ENCODE assay signal across 9 cellular contexts in genomic region chr17:2266045-2266864, GRCh38. TPM values are rescaled to one million over a fixed set of nuclear protein-coding genes. Genes with fewer than 3 reads are reported as not detected.
A peak's percentile ranks its signal among the peaks of the same experiment; 100 is the strongest.
DNase-seq lines count a peak whose midpoint lies in the region; ATAC-seq, FAIRE-seq and TF ChIP-seq lines count a peak whose summit lies in the region.
"Had no signal": no experiment of that assay in that cellular context is flagged by ENCODE, and none has a peak within 500 bp of the region (broad histone marks: within the 10 kb centered on the region; RNA-seq: fewer than 3 reads in every experiment).

No MANE protein-coding gene starts in this region.

- no peak for DNase-seq in cardiac muscle cell (ENCODE audit: low read depth in 1 of 2, low spot score in 1 of 2)
- DNase-seq in left ventricle myocardium inferior = no peak
- peak; percentile 62 for DNase-seq in KG1 (lab: John Stamatoyannopoulos, UW)
- DNase-seq in activated T-cell treated with anti-CD3 and anti-CD28 coated beads, Interleukin-2, amount 50 U/mL, for 72 hours = peak; percentile 88 to 91
- peak; percentile 72 for DNase-seq in small intestine
- no peak for DNase-seq in GM03348 (ENCODE audit: low spot score)
- no peak for DNase-seq in islet precursor cell
- DNase-seq in NCI-H1417 treated with DMSO at 0.1 percent for 48 hours (lab: John Stamatoyannopoulos, UW) = no peak

- H3K4me1 ChIP-seq in cardiac muscle cell (ENCODE audit: low read depth) (peaks cover 27% of the 10 kb centered on the region), left ventricle myocardium inferior (peaks cover 29% of the 10 kb centered on the region), small intestine (ENCODE audit: control insufficient read depth in 2 of 2, insufficient read depth in 1 of 2, low read depth in 1 of 2, low read length in 1 of 2) (peaks cover 0 to 8% of the 10 kb centered on the region in 2 donors)

- H3K4me1 Mint-ChIP-seq in activated T-cell treated with anti-CD3 and anti-CD28 coated beads, Interleukin-2, amount 50 U/mL, for 72 hours (ENCODE audit: low read depth) = peaks cover 97% of the 10 kb centered on the region

- 68 to 83% (median 70%) methylated on average over 13 of the region's 13 CpGs for WGBS in small intestine, 3 donors

- TF ChIP-seq CTCF in cardiac muscle cell (IDR thresholded peaks at IDR 0.05; ENCODE audit: low read depth, low read length) (no peak), left ventricle myocardium inferior (IDR thresholded peaks at IDR 0.05; ENCODE audit: borderline replicate concordance) (no peak)

- no peak for FAIRE-seq in small intestine (lab: Jason Lieb, UNC)
- FAIRE-seq: A549 had no signal

- H3K4me3 ChIP-seq in cardiac muscle cell (no peak overlapping the region), left ventricle myocardium inferior (no peak overlapping the region), small intestine (ENCODE audit: low read depth in 1 of 2, low read length in 2 of 2) (no peak overlapping the region)
- H3K4me3 ChIP-seq: A549 had no signal

- H3K9me3 Mint-ChIP-seq in activated T-cell treated with anti-CD3 and anti-CD28 coated beads, Interleukin-2, amount 50 U/mL, for 72 hours = no peaks in the 10 kb centered on the region

- H3K9me3 ChIP-seq in cardiac muscle cell (ENCODE audit: low read depth) (no peaks in the 10 kb centered on the region), left ventricle myocardium inferior (replicated peaks) (no peaks in the 10 kb centered on the region), small intestine (ENCODE audit: control insufficient read depth, low read depth) (no peaks in the 10 kb centered on the region)
- H3K9me3 ChIP-seq: A549 had no signal

- H3K36me3 Mint-ChIP-seq in activated T-cell treated with anti-CD3 and anti-CD28 coated beads, Interleukin-2, amount 50 U/mL, for 72 hours (ENCODE audit: insufficient read depth in 2 of 2) = peaks cover 7 to 19% of the 10 kb centered on the region in 2 donors

- peak overlapping the region; percentile 96 for H3K27ac Mint-ChIP-seq in activated T-cell treated with anti-CD3 and anti-CD28 coated beads, Interleukin-2, amount 50 U/mL, for 72 hours

- intact Hi-C loops in left ventricle myocardium inferior (cut with micrococcal nuclease) = no loop called here

- peak; percentile 80 to 81 for ATAC-seq in activated T-cell treated with anti-CD3 and anti-CD28 coated beads, Interleukin-2, amount 50 U/mL, for 72 hours (replicated peaks in 1 of 2)
- ATAC-seq: A549 had no signal

- peak overlapping the region; percentile 67 to 94 for H3K4me3 Mint-ChIP-seq in activated T-cell treated with anti-CD3 and anti-CD28 coated beads, Interleukin-2, amount 50 U/mL, for 72 hours

- H3K36me3 ChIP-seq in cardiac muscle cell (no peaks in the 10 kb centered on the region), left ventricle myocardium inferior (peaks cover 18% of the 10 kb centered on the region), small intestine (ENCODE audit: control insufficient read depth in 2 of 2, insufficient read depth in 2 of 2, low read length in 2 of 2) (peaks cover 0 to 2% of the 10 kb centered on the region in 2 donors)

- H3K27me3 ChIP-seq in cardiac muscle cell (no peaks in the 10 kb centered on the region), left ventricle myocardium inferior (ENCODE audit: low read depth) (no peaks in the 10 kb centered on the region), small intestine (ENCODE audit: control insufficient read depth in 2 of 2, insufficient read depth in 2 of 2, low read length in 2 of 2) (no peaks in the 10 kb centered on the region)

- H3K27me3 Mint-ChIP-seq in activated T-cell treated with anti-CD3 and anti-CD28 coated beads, Interleukin-2, amount 50 U/mL, for 72 hours (ENCODE audit: low read depth) = no peaks in the 10 kb centered on the region

- H3K27ac ChIP-seq in cardiac muscle cell (peak overlapping the region; percentile 72), left ventricle myocardium inferior (replicated peaks) (no peak overlapping the region), small intestine (ENCODE audit: low read depth in 1 of 2, low read length in 1 of 2) (peak overlapping the region; percentile 76 to 93)
- H3K27ac ChIP-seq: A549 had no signal

RNA-seq across cellular contexts. Expression of gene SMG6, which starts 37.3 kb away (rescaled TPM):
- total RNA-seq in cardiac muscle cell (50.8 and 54.8 TPM in 2 replicates), left ventricle myocardium inferior (22.1 TPM)
- polyA plus RNA-seq in cardiac muscle cell (23.0 and 25.9 TPM in 2 replicates), small intestine (10 to 100 TPM; 15.9 to 16.9 (median 15.9) TPM)
- total RNA-seq in activated T-cell treated with anti-CD3 and anti-CD28 coated beads, Interleukin-2, amount 50 U/mL, for 72 hours = 10 to 100 TPM; 47.3 to 54.1 TPM

RNA-seq across cellular contexts. Expression of gene SRR, which starts 37.5 kb away (rescaled TPM):
- total RNA-seq in cardiac muscle cell = 27.7 and 28.3 TPM in 2 replicates
- 27.9 and 49.9 TPM in 2 replicates for polyA plus RNA-seq in cardiac muscle cell
- 8.2 TPM for total RNA-seq in left ventricle myocardium inferior
- 10 to 100 TPM; 20.9 to 26.8 TPM for total RNA-seq in activated T-cell treated with anti-CD3 and anti-CD28 coated beads, Interleukin-2, amount 50 U/mL, for 72 hours
- polyA plus RNA-seq in small intestine = 1 to 10 TPM; 2.2 to 8.3 (median 2.2) TPM

Comparison
In these comparisons a context has a peak if more than half of its experiments do, and no peak if none do; other contexts are left out.
1. DNase-seq: peak in KG1 (single experiment), activated T-cell treated with anti-CD3 and anti-CD28 coated beads, Interleukin-2, amount 50 U/mL, for 72 hours (2 of 2) and small intestine (single experiment); none in cardiac muscle cell (0 of 2), left ventricle myocardium inferior (single experiment), GM03348 (single experiment), islet precursor cell (single experiment) and NCI-H1417 treated with DMSO at 0.1 percent for 48 hours (single experiment).